In the genomic region with DNA sequence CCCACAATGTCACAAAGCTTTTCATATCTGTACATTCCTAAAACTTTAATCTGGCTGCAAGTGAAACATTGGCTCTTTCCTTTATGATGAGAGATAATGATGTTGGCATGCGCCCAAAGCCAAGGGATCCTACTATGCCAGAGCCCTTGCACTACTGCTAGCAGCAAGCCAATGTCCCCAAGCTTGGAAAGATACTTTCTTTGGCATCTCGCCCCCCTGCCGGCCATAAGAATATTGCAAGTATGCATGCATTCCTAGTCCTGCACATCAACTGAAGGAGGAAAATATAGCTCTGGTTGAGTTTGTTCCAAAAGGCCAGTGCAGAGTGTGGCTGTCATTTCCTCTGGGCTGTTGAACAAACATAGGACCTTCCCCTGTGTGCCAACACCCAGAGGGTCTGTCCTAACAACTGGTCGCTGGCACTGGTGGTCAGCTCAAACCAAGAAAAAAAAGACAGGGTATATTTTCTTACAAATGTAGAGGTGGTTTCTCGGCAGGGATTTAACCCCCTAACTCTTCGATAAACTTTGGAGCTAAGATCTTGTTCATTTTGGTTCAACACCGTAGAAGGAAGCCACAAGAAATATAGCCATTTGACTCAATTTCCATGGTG, we compare ENCODE assay signal across 8 cellular contexts. TPM values are rescaled to one million over a fixed set of nuclear protein-coding genes. Genes with fewer than 3 reads are reported as not detected.
DNase-seq lines count a peak whose midpoint lies in the region; ATAC-seq, FAIRE-seq and TF ChIP-seq lines count a peak whose summit lies in the region.

No MANE protein-coding gene starts in this region.

- DNase-seq in A549 (ENCODE audit: low read depth in 1 of 2, low spot score in 1 of 2): peak; percentile 61 to 65
- DNase-seq in G401 (ENCODE audit: low spot score): peak; percentile 12
- DNase-seq in NB4 (ENCODE audit: low read depth): peak; percentile 44
- peak in 3 of 4 experiments; percentile 3 to 16 (median 4) for DNase-seq in activated naive CD4-positive, alpha-beta T cell (lab: John Stamatoyannopoulos, UW)
- DNase-seq in hepatic stellate cell (ENCODE audit: low spot score): peak; percentile 43
- peak; percentile 62 for DNase-seq in testis

- no peaks in the 10 kb centered on the region for H3K27me3 ChIP-seq in testis

- TF ChIP-seq CTCF in A549 (IDR thresholded peaks at IDR 0.05) (peak; percentile 61), NB4 (IDR thresholded peaks at IDR 0.05; ENCODE audit: low read depth, low read length) (peak; percentile 58), testis (IDR thresholded peaks at IDR 0.05) (peak; percentile 12 to 56 (median 14))

- intact Hi-C loops in testis (cut with DNase I; ENCODE audit: low total_unique reads): no loop called here

- no peak overlapping the region for H3K4me3 ChIP-seq in A549
- H3K4me3 ChIP-seq in NB4 (ENCODE audit: low read depth, low read length): no peak overlapping the region
- H3K4me3 ChIP-seq in testis: no peak overlapping the region

- CTCF ChIA-PET in A549 (lab: Yijun Ruan, JAX): interaction anchor here (0.6 to 11.9 kb wide), 55 partner anchors 9 to 1813 kb away, joined by 3 to 312 read pairs (median 8); partner anchors contain the start of genes ABHD10, PHLDB2, TAGLN3 and ZBED2

- peak; percentile 39 for FAIRE-seq in A549 (lab: Jason Lieb, UNC)

- ATAC-seq in A549 (peak; percentile 63 to 83; a peak in 5 of 6 replicates), GM21717 (IDR thresholded peaks at IDR 0.05; ENCODE audit: unreplicated experiment) (no peak), GM21786 (IDR thresholded peaks at IDR 0.05; ENCODE audit: unreplicated experiment) (no peak)

- no peak overlapping the region for H3K4me2 ChIP-seq in A549

- peaks cover 4% of the 10 kb centered on the region for H3K4me1 ChIP-seq in A549
- H3K4me1 ChIP-seq in testis: no peaks in the 10 kb centered on the region

- no peaks in the 10 kb centered on the region for H3K9me3 ChIP-seq in A549
- H3K9me3 ChIP-seq in testis: no peaks in the 10 kb centered on the region

- no peak for TF ChIP-seq EP300 in A549 (IDR thresholded peaks at IDR 0.05)

- WGBS in A549 (ENCODE audit: missing lambda C conversion rate): 48% methylated on average over 7 of the region's 7 CpGs
- WGBS in testis, 2 donors: 75 to 80% methylated on average over 7 of the region's 7 CpGs

- POLR2A ChIA-PET in A549 (lab: Yijun Ruan, JAX): interaction anchor here (0.7 to 4.1 kb wide), 5 partner anchors 138 to 180 kb away, joined by 3 to 24 read pairs (median 5); partner anchors contain the start of gene PHLDB2

- H3K27ac ChIP-seq in A549 (peak overlapping the region in 1 of 2 experiments; percentile 26; a peak in 1 of 6 replicates), testis (no peak overlapping the region)

- in situ Hi-C loops in G401 (cut with HindIII; ENCODE audit: low sequenced_read_pairs): loop anchor here (10.0 kb wide), 1 partner anchor 249 kb away; no protein-coding TSS in a partner anchor

- peak; percentile 59 to 68; a peak in 4 of 5 replicates for TF ChIP-seq RAD21 in A549 (conservative IDR thresholded peaks at IDR 0.05 in 1 of 2, IDR thresholded peaks at IDR 0.05 in 1 of 2)

- TF ChIP-seq POLR2A in A549 (IDR thresholded peaks at IDR 0.05; ENCODE audit: low read length) (no peak), NB4 (IDR thresholded peaks at IDR 0.05; ENCODE audit: extremely low read depth, insufficient read length) (no peak), testis (IDR thresholded peaks at IDR 0.05) (no peak)

- H3K36me3 ChIP-seq in testis (ENCODE audit: low read depth, missing control alignments): no peaks in the 10 kb centered on the region

TF ChIP-seq in A549, 52 proteins besides CTCF, POLR2A, EP300 and RAD21:
- no peak for TF ChIP-seq ZNF302 (CRISPR knock-in tag; IDR thresholded peaks at IDR 0.05)
- TF ChIP-seq SMC3 (IDR thresholded peaks at IDR 0.05): peak; percentile 66
- TF ChIP-seq, protein P1, sequence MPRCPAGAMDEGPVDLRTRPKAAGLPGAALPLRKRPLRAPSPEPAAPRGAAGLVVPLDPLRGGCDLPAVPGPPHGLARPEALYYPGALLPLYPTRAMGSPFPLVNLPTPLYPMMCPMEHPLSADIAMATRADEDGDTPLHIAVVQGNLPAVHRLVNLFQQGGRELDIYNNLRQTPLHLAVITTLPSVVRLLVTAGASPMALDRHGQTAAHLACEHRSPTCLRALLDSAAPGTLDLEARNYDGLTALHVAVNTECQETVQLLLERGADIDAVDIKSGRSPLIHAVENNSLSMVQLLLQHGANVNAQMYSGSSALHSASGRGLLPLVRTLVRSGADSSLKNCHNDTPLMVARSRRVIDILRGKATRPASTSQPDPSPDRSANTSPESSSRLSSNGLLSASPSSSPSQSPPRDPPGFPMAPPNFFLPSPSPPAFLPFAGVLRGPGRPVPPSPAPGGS (IDR thresholded peaks at IDR 0.05): no peak
- TF ChIP-seq MYC (IDR thresholded peaks at IDR 0.05; ENCODE audit: borderline replicate concordance, low read length): no peak

RNA-seq across cellular contexts. Expression of gene PLCXD2, which starts 41.5 kb away (rescaled TPM):
- polyA plus RNA-seq in A549 (2011; rRNA removed) (14.3 and 15.2 TPM in 2 replicates), A549 (2017; fragmentation: RNase III; extraction: RNeasy Plus Mini Kit Qiagen cat#74134 plus additional on column Dnase treatment) (19.2 to 23.1 TPM (median 19.9 TPM) in 3 replicates), testis (ENCODE audit: insufficient read depth, low read depth, low replicate concordance) (5.2 TPM)
- 7.9 and 9.2 TPM in 2 replicates for polyA plus RNA-seq in A549 (2012; cell fraction: cytosol; rRNA removed)
- 3.9 and 5.4 TPM in 2 replicates for polyA plus RNA-seq in A549 (2012; cell fraction: nucleus; rRNA removed)
- 21.7 and 23.1 TPM in 2 replicates for polyA minus RNA-seq in A549 (2011; rRNA and poly(A)+ RNA removed)
- not detected in 2 replicates for total RNA-seq in G401 (2014; rRNA removed; shearing (Covaris generic))
- total RNA-seq in testis: 1 to 10 TPM; 2.7 to 2.9 TPM

Comparison
In these comparisons a context has a peak if more than half of its experiments do, and no peak if none do; other contexts are left out.
1. ATAC-seq: peak in A549 (2 of 2); none in GM21717 (single experiment) and GM21786 (single experiment).
2. DNase-seq: peak in every context shown above with its lines; median percentile 63 in A549; 62 in testis; 44 in NB4; 43 in hepatic stellate cell; 12 in G401; 4 in activated naive CD4-positive, alpha-beta T cell.
3. Peak in every context shown above with its lines, with median percentiles within 50 percentile points of each other: CTCF ChIP-seq.